ENCODE assay signal across 8 cellular contexts in genomic region chr20:51372176-51372803, GRCh38.
DNase-seq lines count a peak whose midpoint lies in the region; ATAC-seq and TF ChIP-seq lines count a peak whose summit lies in the region.

No MANE protein-coding gene starts in this region.

- POLR2A ChIA-PET in PC-9 (lab: Charles Lee; ENCODE audit: unreplicated experiment): interaction anchor here (0.7 kb wide), 1 partner anchor 225 kb away, joined by 7 read pairs; no protein-coding TSS in a partner anchor

- H3K4me1 ChIP-seq in PC-9 (replicated peaks; ENCODE audit: insufficient read depth) (peaks cover 7% of the 10 kb centered on the region), testis (peaks cover 9% of the 10 kb centered on the region)

- ATAC-seq in HG03342 (IDR thresholded peaks at IDR 0.05; ENCODE audit: unreplicated experiment): peak; percentile 59
- ATAC-seq in omental fat pad (ENCODE audit: low FRiP score): peak; percentile 88
- ATAC-seq in GM19324 (IDR thresholded peaks at IDR 0.05; ENCODE audit: low FRiP score, unreplicated experiment): no peak

- 44 to 45% methylated on average over 12 to 13 of the region's 13 CpGs for WGBS in testis, 2 donors

- H3K9me2 ChIP-seq in PC-9 (ENCODE audit: insufficient read depth): no peaks in the 10 kb centered on the region

- no peaks in the 10 kb centered on the region for H3K9me3 ChIP-seq in PC-9 (ENCODE audit: insufficient read depth, low read depth)
- H3K9me3 ChIP-seq in testis: no peaks in the 10 kb centered on the region

- peaks cover 3% of the 10 kb centered on the region; the same call in 1 of the 2 replicates for H3F3A ChIP-seq in PC-9 (ENCODE audit: insufficient read depth, low read depth)

- no peak for TF ChIP-seq POLR2A in testis (IDR thresholded peaks at IDR 0.05)

- H3K36me3 ChIP-seq in PC-9 (ENCODE audit: low read depth) (no peaks in the 10 kb centered on the region), testis (ENCODE audit: low read depth, missing control alignments) (no peaks in the 10 kb centered on the region)

- no TSS peak for BruUV-seq in PC-9 (replicated peaks; lab: Mats Ljungman, UMichigan)

- H3K4me3 ChIP-seq in PC-9: no peak overlapping the region
- H3K4me3 ChIP-seq in fibroblast of the aortic adventitia (ENCODE audit: low read depth, low read length): no peak overlapping the region
- H3K4me3 ChIP-seq in testis: no peak overlapping the region

- peak; percentile 92 for TF ChIP-seq CTCF in PC-9 (conservative IDR thresholded peaks at IDR 0.05)
- peak; percentile 90 for TF ChIP-seq CTCF in fibroblast of the aortic adventitia (IDR thresholded peaks at IDR 0.05; ENCODE audit: insufficient read depth, low read length)
- peak in 1 of 3 donors; percentile 45 for TF ChIP-seq CTCF in omental fat pad (IDR thresholded peaks at IDR 0.05)
- TF ChIP-seq CTCF in testis (IDR thresholded peaks at IDR 0.05): peak; percentile 50 to 68 (median 51)

- H3K4me2 ChIP-seq in PC-9: no peak overlapping the region

- no peaks in the 10 kb centered on the region for H3K79me2 ChIP-seq in PC-9 (ENCODE audit: low read depth)

- no peaks in the 10 kb centered on the region for H3K27me3 ChIP-seq in PC-9 (ENCODE audit: insufficient read depth, low read depth)
- H3K27me3 ChIP-seq in testis: no peaks in the 10 kb centered on the region

- H4K20me1 ChIP-seq in PC-9 (ENCODE audit: insufficient read depth): no peaks in the 10 kb centered on the region

- H2AFZ ChIP-seq in PC-9: no peak overlapping the region

- CTCF ChIA-PET in PC-9 (lab: Charles Lee): interaction anchor here (0.6 to 1.2 kb wide), 2 partner anchors 24 to 223 kb away, joined by 3 to 6 read pairs; no protein-coding TSS in a partner anchor

- DNase-seq in DMS153 treated with DMSO at 0.1 percent for 48 hours (lab: John Stamatoyannopoulos, UW; ENCODE audit: unreplicated experiment) (peak; percentile 70), PC-9 (peak; percentile 52 to 76), fibroblast of the aortic adventitia (ENCODE audit: low read depth) (peak; percentile 73), omental fat pad (ENCODE audit: low spot score) (peak; percentile 40), testis (peak; percentile 82)
- DNase-seq in activated T-helper 1 cell treated with anti-CD3 and anti-CD28 coated beads, Interleukin-2, amount 50 U/mL, for 16 hours (ENCODE audit: low read depth in 1 of 2, low spot score in 1 of 2): peak; percentile 25 to 28

- H3K27ac ChIP-seq in PC-9 (no peak overlapping the region), testis (no peak overlapping the region)

- intact Hi-C loops in PC-9 (cut with micrococcal nuclease; ENCODE audit: unreplicated experiment) (loop anchor here (1.0 to 5.0 kb wide), 5 partner anchors 85 to 711 kb away; no protein-coding TSS in a partner anchor), testis (cut with DNase I; ENCODE audit: low total_unique reads) (loop anchor here (10.0 kb wide), 1 partner anchor 223 kb away; no protein-coding TSS in a partner anchor)

Comparison
In these comparisons a context has a peak if more than half of its experiments do, and no peak if none do; other contexts are left out.
1. DNase-seq: peak in every context shown above with its lines; median percentile 82 in testis; 73 in fibroblast of the aortic adventitia; 70 in DMS153 treated with DMSO at 0.1 percent for 48 hours; 64 in PC-9; 40 in omental fat pad; 26 in activated T-helper 1 cell treated with anti-CD3 and anti-CD28 coated beads, Interleukin-2, amount 50 U/mL, for 16 hours.